ENCODE assay signal across 1 cellular context in genomic region chr15:89087830-89088604, GRCh38.
TF ChIP-seq lines count a peak whose summit lies in the region.

A gene with protein sequence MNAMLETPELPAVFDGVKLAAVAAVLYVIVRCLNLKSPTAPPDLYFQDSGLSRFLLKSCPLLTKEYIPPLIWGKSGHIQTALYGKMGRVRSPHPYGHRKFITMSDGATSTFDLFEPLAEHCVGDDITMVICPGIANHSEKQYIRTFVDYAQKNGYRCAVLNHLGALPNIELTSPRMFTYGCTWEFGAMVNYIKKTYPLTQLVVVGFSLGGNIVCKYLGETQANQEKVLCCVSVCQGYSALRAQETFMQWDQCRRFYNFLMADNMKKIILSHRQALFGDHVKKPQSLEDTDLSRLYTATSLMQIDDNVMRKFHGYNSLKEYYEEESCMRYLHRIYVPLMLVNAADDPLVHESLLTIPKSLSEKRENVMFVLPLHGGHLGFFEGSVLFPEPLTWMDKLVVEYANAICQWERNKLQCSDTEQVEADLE (plus strand): TSS chr15:89088456. CDS start chr15:89116328, 27,872 bp downstream.

TF ChIP-seq in HepG2, 621 proteins besides CTCF, POLR2A, EP300 and RAD21 (continued from another document and continues in another):
- TF ChIP-seq ZSCAN21 (CRISPR knock-in tag; IDR thresholded peaks at IDR 0.05; ENCODE audit: borderline replicate concordance) (0 out of 2 replicates have a peak, but pooled peaks have one; percentile 42), MED13 (CRISPR knock-in tag; IDR thresholded peaks at IDR 0.05) (no peak), ATF1 (CRISPR knock-in tag; IDR thresholded peaks at IDR 0.05) (peak; percentile 86; the same call in 1 of the 2 replicates), ETV6 (CRISPR knock-in tag; conservative IDR thresholded peaks at IDR 0.05) (no peak), ZNF629 (CRISPR knock-in tag; conservative IDR thresholded peaks at IDR 0.05) (no peak), SNAI1 (CRISPR knock-in tag; IDR thresholded peaks at IDR 0.05; ENCODE audit: borderline replicate concordance) (no peak), TFE3 (CRISPR knock-in tag; IDR thresholded peaks at IDR 0.05) (peak; percentile 37; the same call in 1 of the 2 replicates), BCL6 (CRISPR knock-in tag; IDR thresholded peaks at IDR 0.05) (no peak), ETV5 (CRISPR knock-in tag; IDR thresholded peaks at IDR 0.05; ENCODE audit: borderline replicate concordance) (no peak), SMC3 (IDR thresholded peaks at IDR 0.05; ENCODE audit: low read length) (peak; percentile 30; the same call in 1 of the 2 replicates), NFYC (CRISPR knock-in tag; IDR thresholded peaks at IDR 0.05) (peak; percentile 99), ZNF83 (CRISPR knock-in tag; IDR thresholded peaks at IDR 0.05; ENCODE audit: borderline replicate concordance) (no peak), PBX3 (CRISPR knock-in tag; IDR thresholded peaks at IDR 0.05; ENCODE audit: borderline replicate concordance) (peak; percentile 85; the same call in 1 of the 2 replicates), BHLHE40 (IDR thresholded peaks at IDR 0.05; ENCODE audit: low read length) (peak; percentile 85), ARNTL (CRISPR knock-in tag; IDR thresholded peaks at IDR 0.05) (peak; percentile 63; the same call in 1 of the 2 replicates), HNRNPH1 (optimal IDR thresholded peaks at IDR 0.05; ENCODE audit: low read depth, low read length) (no peak), ZNF891 (CRISPR knock-in tag; IDR thresholded peaks at IDR 0.05) (peak; percentile 67; the same call in 1 of the 2 replicates), KLF11 (CRISPR knock-in tag; IDR thresholded peaks at IDR 0.05) (no peak), NCOA2 (CRISPR knock-in tag; IDR thresholded peaks at IDR 0.05) (0 out of 2 replicates have a peak, but pooled peaks have one; percentile 25), ZSCAN20 (CRISPR knock-in tag; IDR thresholded peaks at IDR 0.05; ENCODE audit: borderline replicate concordance) (no peak), TFDP1 (CRISPR knock-in tag; IDR thresholded peaks at IDR 0.05; ENCODE audit: borderline replicate concordance) (peak; percentile 77; the same call in 1 of the 2 replicates), SNAPC5 (CRISPR knock-in tag; IDR thresholded peaks at IDR 0.05; ENCODE audit: borderline replicate concordance) (no peak), KLF16 (CRISPR knock-in tag; IDR thresholded peaks at IDR 0.05) (0 out of 4 replicates have a peak, but pooled peaks of 1 of the 2 experiments have one; percentile 26), ZMAT3 (CRISPR knock-in tag; conservative IDR thresholded peaks at IDR 0.05) (0 out of 2 replicates have a peak, but pooled peaks have one; percentile 28), RBAK (CRISPR knock-in tag; IDR thresholded peaks at IDR 0.05) (0 out of 2 replicates have a peak, but pooled peaks have one; percentile 15), ZNF709 (CRISPR knock-in tag; IDR thresholded peaks at IDR 0.05) (no peak), PAXIP1 (CRISPR knock-in tag; conservative IDR thresholded peaks at IDR 0.05) (peak; percentile 53), U2AF2 (IDR thresholded peaks at IDR 0.05; ENCODE audit: low read depth, low read length) (no peak), ZBTB7A (CRISPR knock-in tag; IDR thresholded peaks at IDR 0.05) (0 out of 2 replicates have a peak, but pooled peaks have one; percentile 40), ZNF678 (CRISPR knock-in tag; IDR thresholded peaks at IDR 0.05) (no peak; the same call in 1 of the 2 replicates), ZNF33A (CRISPR knock-in tag; IDR thresholded peaks at IDR 0.05; ENCODE audit: borderline replicate concordance) (no peak), IKZF4 (CRISPR knock-in tag; IDR thresholded peaks at IDR 0.05; ENCODE audit: borderline replicate concordance, low read depth, not compliant biosample characterization) (no peak), DPF2 (CRISPR knock-in tag; IDR thresholded peaks at IDR 0.05; ENCODE audit: borderline replicate concordance, low read depth) (no peak), MED1 (CRISPR knock-in tag; IDR thresholded peaks at IDR 0.05) (peak; percentile 55), ZNF737 (CRISPR knock-in tag; IDR thresholded peaks at IDR 0.05; ENCODE audit: borderline replicate concordance) (no peak), ZNF441 (CRISPR knock-in tag; IDR thresholded peaks at IDR 0.05; ENCODE audit: borderline replicate concordance) (no peak), ZNF383 (CRISPR knock-in tag; IDR thresholded peaks at IDR 0.05; ENCODE audit: borderline replicate concordance) (no peak), ADNP (CRISPR knock-in tag; IDR thresholded peaks at IDR 0.05) (no peak), TBX2 (CRISPR knock-in tag; IDR thresholded peaks at IDR 0.05; ENCODE audit: borderline replicate concordance) (peak; percentile 61; the same call in 1 of the 2 replicates), ZFP62 (CRISPR knock-in tag; IDR thresholded peaks at IDR 0.05) (no peak), TCF7L2 (IDR thresholded peaks at IDR 0.05; ENCODE audit: low read depth, low read length) (no peak), ZFP82 (CRISPR knock-in tag; IDR thresholded peaks at IDR 0.05; ENCODE audit: borderline replicate concordance) (no peak), NRL (CRISPR knock-in tag; IDR thresholded peaks at IDR 0.05; ENCODE audit: borderline replicate concordance) (no peak), ZNF296 (CRISPR knock-in tag; conservative IDR thresholded peaks at IDR 0.05) (no peak), EHMT2 (IDR thresholded peaks at IDR 0.05; ENCODE audit: borderline replicate concordance, low read depth, low read length) (no peak), RBM22 (optimal IDR thresholded peaks at IDR 0.05; ENCODE audit: low read length) (no peak), NR2F1 (CRISPR knock-in tag; IDR thresholded peaks at IDR 0.05) (peak in 1 of 2 experiments; percentile 73; a peak in 2 of 4 replicates)
- TF ChIP-seq, protein P1, sequence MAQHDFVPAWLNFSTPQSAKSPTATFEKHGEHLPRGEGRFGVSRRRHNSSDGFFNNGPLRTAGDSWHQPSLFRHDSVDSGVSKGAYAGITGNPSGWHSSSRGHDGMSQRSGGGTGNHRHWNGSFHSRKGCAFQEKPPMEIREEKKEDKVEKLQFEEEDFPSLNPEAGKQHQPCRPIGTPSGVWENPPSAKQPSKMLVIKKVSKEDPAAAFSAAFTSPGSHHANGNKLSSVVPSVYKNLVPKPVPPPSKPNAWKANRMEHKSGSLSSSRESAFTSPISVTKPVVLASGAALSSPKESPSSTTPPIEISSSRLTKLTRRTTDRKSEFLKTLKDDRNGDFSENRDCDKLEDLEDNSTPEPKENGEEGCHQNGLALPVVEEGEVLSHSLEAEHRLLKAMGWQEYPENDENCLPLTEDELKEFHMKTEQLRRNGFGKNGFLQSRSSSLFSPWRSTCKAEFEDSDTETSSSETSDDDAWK (CRISPR knock-in tag; IDR thresholded peaks at IDR 0.05) = no peak
- TF ChIP-seq, protein P2, sequence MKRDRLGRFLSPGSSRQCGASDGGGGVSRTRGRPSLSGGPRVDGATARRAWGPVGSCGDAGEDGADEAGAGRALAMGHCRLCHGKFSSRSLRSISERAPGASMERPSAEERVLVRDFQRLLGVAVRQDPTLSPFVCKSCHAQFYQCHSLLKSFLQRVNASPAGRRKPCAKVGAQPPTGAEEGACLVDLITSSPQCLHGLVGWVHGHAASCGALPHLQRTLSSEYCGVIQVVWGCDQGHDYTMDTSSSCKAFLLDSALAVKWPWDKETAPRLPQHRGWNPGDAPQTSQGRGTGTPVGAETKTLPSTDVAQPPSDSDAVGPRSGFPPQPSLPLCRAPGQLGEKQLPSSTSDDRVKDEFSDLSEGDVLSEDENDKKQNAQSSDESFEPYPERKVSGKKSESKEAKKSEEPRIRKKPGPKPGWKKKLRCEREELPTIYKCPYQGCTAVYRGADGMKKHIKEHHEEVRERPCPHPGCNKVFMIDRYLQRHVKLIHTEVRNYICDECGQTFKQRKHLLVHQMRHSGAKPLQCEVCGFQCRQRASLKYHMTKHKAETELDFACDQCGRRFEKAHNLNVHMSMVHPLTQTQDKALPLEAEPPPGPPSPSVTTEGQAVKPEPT (CRISPR knock-in tag; IDR thresholded peaks at IDR 0.05; ENCODE audit: low read depth) = no peak
- TF ChIP-seq, protein P3, sequence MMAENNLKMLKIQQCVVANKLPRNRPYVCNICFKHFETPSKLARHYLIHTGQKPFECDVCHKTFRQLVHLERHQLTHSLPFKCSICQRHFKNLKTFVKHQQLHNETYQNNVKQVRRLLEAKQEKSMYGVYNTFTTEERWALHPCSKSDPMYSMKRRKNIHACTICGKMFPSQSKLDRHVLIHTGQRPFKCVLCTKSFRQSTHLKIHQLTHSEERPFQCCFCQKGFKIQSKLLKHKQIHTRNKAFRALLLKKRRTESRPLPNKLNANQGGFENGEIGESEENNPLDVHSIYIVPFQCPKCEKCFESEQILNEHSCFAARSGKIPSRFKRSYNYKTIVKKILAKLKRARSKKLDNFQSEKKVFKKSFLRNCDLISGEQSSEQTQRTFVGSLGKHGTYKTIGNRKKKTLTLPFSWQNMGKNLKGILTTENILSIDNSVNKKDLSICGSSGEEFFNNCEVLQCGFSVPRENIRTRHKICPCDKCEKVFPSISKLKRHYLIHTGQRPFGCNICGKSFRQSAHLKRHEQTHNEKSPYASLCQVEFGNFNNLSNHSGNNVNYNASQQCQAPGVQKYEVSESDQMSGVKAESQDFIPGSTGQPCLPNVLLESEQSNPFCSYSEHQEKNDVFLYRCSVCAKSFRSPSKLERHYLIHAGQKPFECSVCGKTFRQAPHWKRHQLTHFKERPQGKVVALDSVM (CRISPR knock-in tag; IDR thresholded peaks at IDR 0.05) = no peak
- TF ChIP-seq, protein P4, sequence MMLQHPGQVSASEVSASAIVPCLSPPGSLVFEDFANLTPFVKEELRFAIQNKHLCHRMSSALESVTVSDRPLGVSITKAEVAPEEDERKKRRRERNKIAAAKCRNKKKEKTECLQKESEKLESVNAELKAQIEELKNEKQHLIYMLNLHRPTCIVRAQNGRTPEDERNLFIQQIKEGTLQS (CRISPR knock-in tag; IDR thresholded peaks at IDR 0.05) = 0 out of 2 replicates have a peak, but pooled peaks have one; percentile 25
- TF ChIP-seq, protein P5, sequence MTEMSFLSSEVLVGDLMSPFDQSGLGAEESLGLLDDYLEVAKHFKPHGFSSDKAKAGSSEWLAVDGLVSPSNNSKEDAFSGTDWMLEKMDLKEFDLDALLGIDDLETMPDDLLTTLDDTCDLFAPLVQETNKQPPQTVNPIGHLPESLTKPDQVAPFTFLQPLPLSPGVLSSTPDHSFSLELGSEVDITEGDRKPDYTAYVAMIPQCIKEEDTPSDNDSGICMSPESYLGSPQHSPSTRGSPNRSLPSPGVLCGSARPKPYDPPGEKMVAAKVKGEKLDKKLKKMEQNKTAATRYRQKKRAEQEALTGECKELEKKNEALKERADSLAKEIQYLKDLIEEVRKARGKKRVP (CRISPR knock-in tag; IDR thresholded peaks at IDR 0.05) = peak in 1 of 2 experiments; percentile 35; a peak in 1 of 4 replicates
- TF ChIP-seq, protein P6, sequence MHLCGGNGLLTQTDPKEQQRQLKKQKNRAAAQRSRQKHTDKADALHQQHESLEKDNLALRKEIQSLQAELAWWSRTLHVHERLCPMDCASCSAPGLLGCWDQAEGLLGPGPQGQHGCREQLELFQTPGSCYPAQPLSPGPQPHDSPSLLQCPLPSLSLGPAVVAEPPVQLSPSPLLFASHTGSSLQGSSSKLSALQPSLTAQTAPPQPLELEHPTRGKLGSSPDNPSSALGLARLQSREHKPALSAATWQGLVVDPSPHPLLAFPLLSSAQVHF (CRISPR knock-in tag; IDR thresholded peaks at IDR 0.05) = no peak
